ENCODE assay signal across 17 cellular contexts in genomic region chr6:160420253-160420968, GRCh38.
"Had no signal": no experiment of that assay in that cellular context is flagged by ENCODE, and none has a peak within 500 bp of the region (broad histone marks: within the 10 kb centered on the region; RNA-seq: fewer than 3 reads in every experiment).

No MANE protein-coding gene starts in this region.

- H3K4me1 ChIP-seq: breast epithelium, psoas muscle, spleen had no signal

- H3K4me3 ChIP-seq: breast epithelium, psoas muscle, spleen had no signal

- H3K4me3 Mint-ChIP-seq: activated CD4-positive, alpha-beta T cell treated with anti-CD3 and anti-CD28 coated beads, Interleukin-2, amount 10 ng/mL, durations not matched to agents 7 days and 5 days; activated naive CD4-positive, alpha-beta T cell treated with anti-CD3 and anti-CD28 coated beads, Interleukin-2, amount 10 ng/mL, durations not matched to agents 7 days and 5 days; activated naive CD8-positive, alpha-beta T cell treated with anti-CD3 and anti-CD28 coated beads, Interleukin-2, amount 50 U/mL, for 24 hours; effector memory CD8-positive, alpha-beta T cell; naive thymus-derived CD8-positive, alpha-beta T cell; stimulated activated memory B cell treated with anti-CD40 and anti-IgM and Interleukin-4, amounts not matched to agents 10 μg/mL and 1 μg/mL and 100 μg/mL, for 72 hours; T-helper 1 cell treated with Interleukin-12 subunit alpha and Interleukin-12 subunit beta and Interleukin-4 antibody, amounts not matched to agents 30 μg/mL and 1 μg/mL, for 36 hours had no signal

- H3K27ac ChIP-seq: psoas muscle, spleen had no signal

- DNase-seq: activated CD4-positive, alpha-beta T cell treated with anti-CD3 and anti-CD28 coated beads, Interleukin-2, amount 10 ng/mL, durations not matched to agents 7 days and 5 days; activated CD8-positive, alpha-beta memory T cell treated with anti-CD3 and anti-CD28 coated beads, Interleukin-2, amount 50 U/mL, for 4 hours; activated effector memory CD4-positive, alpha-beta T cell treated with Interleukin-2 at 50 U/mL for 16 hours; activated naive CD4-positive, alpha-beta T cell treated with anti-CD3 and anti-CD28 coated beads, Interleukin-2, amount 10 ng/mL, durations not matched to agents 7 days and 5 days; activated naive CD8-positive, alpha-beta T cell treated with anti-CD3 and anti-CD28 coated beads, Interleukin-2, amount 50 U/mL, for 24 hours; activated T-cell treated with anti-CD3 and anti-CD28 coated beads, Interleukin-2, amount 50 U/mL, for 48 hours; effector memory CD8-positive, alpha-beta T cell; head of caudate nucleus; kidney glomerular epithelial cell; mesendoderm; naive thymus-derived CD8-positive, alpha-beta T cell; spleen; stimulated activated CD4-positive, alpha-beta T cell treated with anti-CD3 and anti-CD28 coated beads, Interleukin-4, amount 100 ng/mL, for 4 hours had no signal

- H3K9me3 ChIP-seq: breast epithelium, psoas muscle, spleen had no signal

- ATAC-seq: activated naive CD8-positive, alpha-beta T cell treated with anti-CD3 and anti-CD28 coated beads, Interleukin-2, amount 50 U/mL, for 24 hours; effector memory CD8-positive, alpha-beta T cell; naive thymus-derived CD8-positive, alpha-beta T cell; stimulated activated memory B cell treated with anti-CD40 and anti-IgM and Interleukin-4, amounts not matched to agents 10 μg/mL and 1 μg/mL and 100 μg/mL, for 72 hours had no signal

- H3K36me3 Mint-ChIP-seq: activated naive CD4-positive, alpha-beta T cell treated with anti-CD3 and anti-CD28 coated beads, Interleukin-2, amount 10 ng/mL, durations not matched to agents 7 days and 5 days; naive thymus-derived CD8-positive, alpha-beta T cell; stimulated activated memory B cell treated with anti-CD40 and anti-IgM and Interleukin-4, amounts not matched to agents 10 μg/mL and 1 μg/mL and 100 μg/mL, for 72 hours had no signal

- H3K27me3 ChIP-seq: breast epithelium had no signal

- H3K4me1 Mint-ChIP-seq: activated CD4-positive, alpha-beta T cell treated with anti-CD3 and anti-CD28 coated beads, Interleukin-2, amount 10 ng/mL, durations not matched to agents 7 days and 5 days; activated naive CD4-positive, alpha-beta T cell treated with anti-CD3 and anti-CD28 coated beads, Interleukin-2, amount 10 ng/mL, durations not matched to agents 7 days and 5 days; activated naive CD8-positive, alpha-beta T cell treated with anti-CD3 and anti-CD28 coated beads, Interleukin-2, amount 50 U/mL, for 24 hours; naive thymus-derived CD8-positive, alpha-beta T cell; stimulated activated memory B cell treated with anti-CD40 and anti-IgM and Interleukin-4, amounts not matched to agents 10 μg/mL and 1 μg/mL and 100 μg/mL, for 72 hours had no signal

- H3K36me3 ChIP-seq: breast epithelium, spleen had no signal

- H3K9me3 Mint-ChIP-seq: activated naive CD4-positive, alpha-beta T cell treated with anti-CD3 and anti-CD28 coated beads, Interleukin-2, amount 10 ng/mL, durations not matched to agents 7 days and 5 days; activated naive CD8-positive, alpha-beta T cell treated with anti-CD3 and anti-CD28 coated beads, Interleukin-2, amount 50 U/mL, for 24 hours; effector memory CD8-positive, alpha-beta T cell; stimulated activated memory B cell treated with anti-CD40 and anti-IgM and Interleukin-4, amounts not matched to agents 10 μg/mL and 1 μg/mL and 100 μg/mL, for 72 hours had no signal
